9 cellular contexts compared by ENCODE assay signal in genomic region chr12:67827820-67828383, GRCh38.
DNase-seq lines count a peak whose midpoint lies in the region; ATAC-seq and TF ChIP-seq lines count a peak whose summit lies in the region.
"Had no signal": no experiment of that assay in that cellular context is flagged by ENCODE, and none has a peak within 500 bp of the region (broad histone marks: within the 10 kb centered on the region; RNA-seq: fewer than 3 reads in every experiment).

No MANE protein-coding gene starts in this region.

- ATAC-seq in HG03520 (IDR thresholded peaks at IDR 0.05; ENCODE audit: unreplicated experiment) (peak; percentile 79), heart left ventricle (peak; percentile 79 to 96 (median 93))
- ATAC-seq in activated T-cell treated with anti-CD3 and anti-CD28 coated beads, Interleukin-2, amount 50 U/mL, for 72 hours (replicated peaks in 1 of 2) = peak; percentile 100

- peak overlapping the region; percentile 74 for H3K27ac Mint-ChIP-seq in activated T-cell treated with anti-CD3 and anti-CD28 coated beads, Interleukin-2, amount 50 U/mL, for 72 hours

- H3K4me1 Mint-ChIP-seq in activated T-cell treated with anti-CD3 and anti-CD28 coated beads, Interleukin-2, amount 50 U/mL, for 72 hours (ENCODE audit: low read depth) = peaks cover 19% of the 10 kb centered on the region

- H3K4me1 ChIP-seq in heart left ventricle = peaks cover 0 to 31% (median 14%) of the 10 kb centered on the region in 12 donors

- H3K4me3 Mint-ChIP-seq in activated T-cell treated with anti-CD3 and anti-CD28 coated beads, Interleukin-2, amount 50 U/mL, for 72 hours = peak overlapping the region; percentile 52 to 76

- H3K27ac ChIP-seq in heart left ventricle (peak overlapping the region; percentile 7 to 87 (median 82)), skin epidermis (peak overlapping the region in 18 of 21 experiments; percentile 4 to 84 (median 56))
- H3K27ac ChIP-seq: KMS-11 had no signal

- peak; percentile 88 for DNase-seq in GM03348 (ENCODE audit: low spot score)
- DNase-seq in activated T-cell treated with anti-CD3 and anti-CD28 coated beads, Interleukin-2, amount 50 U/mL, for 72 hours = peak; percentile 61 to 78
- DNase-seq in heart left ventricle = peak in 3 of 5 donors; percentile 29 to 64 (median 31)
- no peak for DNase-seq in NCI-H446 (lab: John Stamatoyannopoulos, UW)
- no peak for DNase-seq in retina
- no peak for DNase-seq in NCI-H1694 (lab: John Stamatoyannopoulos, UW)

- H3K27me3 Mint-ChIP-seq in activated T-cell treated with anti-CD3 and anti-CD28 coated beads, Interleukin-2, amount 50 U/mL, for 72 hours (ENCODE audit: low read depth) = no peaks in the 10 kb centered on the region

- H3K27me3 ChIP-seq in heart left ventricle = no peaks in the 10 kb centered on the region

- no peaks in the 10 kb centered on the region for H3K36me3 ChIP-seq in heart left ventricle

- peaks cover 6 to 7% of the 10 kb centered on the region in 2 donors for H3K36me3 Mint-ChIP-seq in activated T-cell treated with anti-CD3 and anti-CD28 coated beads, Interleukin-2, amount 50 U/mL, for 72 hours (ENCODE audit: insufficient read depth in 2 of 2)

- TF ChIP-seq CTCF in heart left ventricle (IDR thresholded peaks at IDR 0.05) = no peak

- no peaks in the 10 kb centered on the region for H3K9me3 ChIP-seq in heart left ventricle

- TF ChIP-seq POLR2A in heart left ventricle (IDR thresholded peaks at IDR 0.05) = no peak

- intact Hi-C loops in heart left ventricle (cut with DNase I) = loop anchor here in 1 of 10 donors (10.0 kb wide), 2 partner anchors 107 to 173 kb away; no protein-coding TSS in a partner anchor

- 13 to 23% (median 18%) methylated on average over 7 of the region's 7 CpGs for WGBS in heart left ventricle, 4 donors

- H3K9me3 Mint-ChIP-seq in activated T-cell treated with anti-CD3 and anti-CD28 coated beads, Interleukin-2, amount 50 U/mL, for 72 hours = peaks cover 2 to 4% of the 10 kb centered on the region in 2 donors

- peak overlapping the region in 9 of 12 donors; percentile 26 to 57 (median 41) for H3K4me3 ChIP-seq in heart left ventricle
- peak overlapping the region in 5 of 7 experiments; percentile 1 to 29 (median 13) for H3K4me3 ChIP-seq in skin epidermis

Comparison
In these comparisons a context has a peak if more than half of its experiments do, and no peak if none do; other contexts are left out.
1. DNase-seq: peak in GM03348 (single experiment), activated T-cell treated with anti-CD3 and anti-CD28 coated beads, Interleukin-2, amount 50 U/mL, for 72 hours (2 of 2) and heart left ventricle (3 of 5); none in NCI-H446 (0 of 2), retina (single experiment) and NCI-H1694 (single experiment).
2. Peak in every context shown above with its lines, with median percentiles within 50 percentile points of each other: ATAC-seq.